13 cellular contexts compared by ENCODE assay signal in genomic region chr1:10772711-10773110, GRCh38. TPM values are rescaled to one million over a fixed set of nuclear protein-coding genes. Genes with fewer than 3 reads are reported as not detected.
DNase-seq lines count a peak whose midpoint lies in the region; ATAC-seq and TF ChIP-seq lines count a peak whose summit lies in the region.
"Had no signal": no experiment of that assay in that cellular context is flagged by ENCODE, and none has a peak within 500 bp of the region (broad histone marks: within the 10 kb centered on the region; RNA-seq: fewer than 3 reads in every experiment).

No MANE protein-coding gene starts in this region.

- no peaks in the 10 kb centered on the region for H3K36me3 Mint-ChIP-seq in chondrocyte (ENCODE audit: low read depth)
- H3K36me3 Mint-ChIP-seq: CD4-positive, CD25-positive, alpha-beta regulatory T cell had no signal

- H3K9me3 Mint-ChIP-seq in chondrocyte (ENCODE audit: low read depth): no peaks in the 10 kb centered on the region

- DNase-seq in Right ventricle myocardium inferior (ENCODE audit: missing footprints): peak; percentile 23
- DNase-seq in left ventricle myocardium inferior: no peak
- DNase-seq in chondrocyte (ENCODE audit: low spot score): peak; percentile 60
- DNase-seq in mucosa of descending colon: peak in 2 of 3 donors; percentile 25 to 39
- no peak for DNase-seq in suprapubic skin (ENCODE audit: low spot score in 2 of 2)
- no peak for DNase-seq in smooth muscle cell (lab: John Stamatoyannopoulos, UW; ENCODE audit: unreplicated experiment)
- DNase-seq in NCI-H82 (lab: John Stamatoyannopoulos, UW): no peak
- DNase-seq: ACHN; CD4-positive, CD25-positive, alpha-beta regulatory T cell; GM23248 had no signal

- no peaks in the 10 kb centered on the region for H3K27me3 ChIP-seq in left ventricle myocardium inferior (ENCODE audit: low read depth)
- peaks cover 6% of the 10 kb centered on the region for H3K27me3 ChIP-seq in suprapubic skin
- H3K27me3 ChIP-seq in smooth muscle cell (ENCODE audit: low read depth): peaks cover 3% of the 10 kb centered on the region

- H3K27me3 Mint-ChIP-seq in chondrocyte (ENCODE audit: low read depth): peaks cover 38% of the 10 kb centered on the region

- H3K79me2 ChIP-seq in smooth muscle cell (ENCODE audit: low read depth): no peaks in the 10 kb centered on the region

- no peak for ATAC-seq in Right ventricle myocardium inferior
- ATAC-seq in mucosa of descending colon: no peak
- ATAC-seq: GM12878, HCT116 had no signal

- H3F3A ChIP-seq in smooth muscle cell (ENCODE audit: low read depth): no peaks in the 10 kb centered on the region

- TF ChIP-seq EP300 in suprapubic skin (IDR thresholded peaks at IDR 0.05): no peak

- H3K4me2 ChIP-seq in smooth muscle cell: no peak overlapping the region
- H3K4me2 ChIP-seq: BLaER1 treated with 17β-estradiol and CSF1 and Interleukin-3, amounts not matched to agents 10 nM and 100 nM had no signal

- 75% methylated on average over 6 of the region's 7 CpGs for WGBS in suprapubic skin
- WGBS in smooth muscle cell (ENCODE audit: low lambda C conversion rate): 85% methylated on average over 7 of the region's 7 CpGs

- H4K20me1 ChIP-seq in smooth muscle cell (ENCODE audit: low read depth): no peaks in the 10 kb centered on the region

- no peaks in the 10 kb centered on the region for H3K9me3 ChIP-seq in left ventricle myocardium inferior (replicated peaks)
- no peaks in the 10 kb centered on the region for H3K9me3 ChIP-seq in mucosa of descending colon
- H3K9me3 ChIP-seq in suprapubic skin: no peaks in the 10 kb centered on the region
- no peaks in the 10 kb centered on the region for H3K9me3 ChIP-seq in smooth muscle cell (replicated peaks; ENCODE audit: low read depth)
- H3K9me3 ChIP-seq: BLaER1 treated with 17β-estradiol and CSF1 and Interleukin-3, amounts not matched to agents 10 nM and 100 nM had no signal

- no peak overlapping the region for H3K4me3 Mint-ChIP-seq in chondrocyte (ENCODE audit: unreplicated experiment)
- H3K4me3 Mint-ChIP-seq: CD4-positive, CD25-positive, alpha-beta regulatory T cell had no signal

- no peak overlapping the region for H2AFZ ChIP-seq in smooth muscle cell (ENCODE audit: low read depth)
- H2AFZ ChIP-seq: GM23248 had no signal

- H3K4me3 ChIP-seq in left ventricle myocardium inferior: no peak overlapping the region
- no peak overlapping the region for H3K4me3 ChIP-seq in mucosa of descending colon
- H3K4me3 ChIP-seq in suprapubic skin: no peak overlapping the region
- H3K4me3 ChIP-seq in smooth muscle cell: no peak overlapping the region
- H3K4me3 ChIP-seq: BLaER1 treated with 17β-estradiol and CSF1 and Interleukin-3, amounts not matched to agents 10 nM and 100 nM; GM12878; GM23248 had no signal

- TF ChIP-seq CTCF in left ventricle myocardium inferior (IDR thresholded peaks at IDR 0.05; ENCODE audit: borderline replicate concordance): no peak
- TF ChIP-seq CTCF in chondrocyte (IDR thresholded peaks at IDR 0.05): no peak
- TF ChIP-seq CTCF in mucosa of descending colon (IDR thresholded peaks at IDR 0.05): no peak
- no peak for TF ChIP-seq CTCF in suprapubic skin (IDR thresholded peaks at IDR 0.05)
- no peak for TF ChIP-seq CTCF in smooth muscle cell (IDR thresholded peaks at IDR 0.05; ENCODE audit: borderline replicate concordance, insufficient read depth, poor library complexity, severe bottlenecking)

- TF ChIP-seq POLR2A in suprapubic skin (IDR thresholded peaks at IDR 0.05): no peak

- intact Hi-C loops in Right ventricle myocardium inferior (cut with DNase I): no loop called here
- intact Hi-C loops in left ventricle myocardium inferior (cut with micrococcal nuclease): no loop called here
- intact Hi-C loops in mucosa of descending colon (cut with DNase I, micrococcal nuclease): no loop called here

- no peak overlapping the region for H3K9ac ChIP-seq in smooth muscle cell (ENCODE audit: low read depth)
- H3K9ac ChIP-seq: BLaER1 treated with 17β-estradiol and CSF1 and Interleukin-3, amounts not matched to agents 10 nM and 100 nM; GM23248 had no signal

- no peaks in the 10 kb centered on the region for H3K4me1 Mint-ChIP-seq in chondrocyte (ENCODE audit: low read depth)
- H3K4me1 Mint-ChIP-seq: CD4-positive, CD25-positive, alpha-beta regulatory T cell had no signal

- H3K4me1 ChIP-seq in left ventricle myocardium inferior (peaks cover 70% of the 10 kb centered on the region), mucosa of descending colon (ENCODE audit: low read depth) (peaks cover 9% of the 10 kb centered on the region), suprapubic skin (peaks cover 81% of the 10 kb centered on the region), smooth muscle cell (ENCODE audit: low read depth) (no peaks in the 10 kb centered on the region)

- H3K36me3 ChIP-seq in left ventricle myocardium inferior: no peaks in the 10 kb centered on the region
- H3K36me3 ChIP-seq in mucosa of descending colon (ENCODE audit: low read depth): no peaks in the 10 kb centered on the region
- H3K36me3 ChIP-seq in suprapubic skin: no peaks in the 10 kb centered on the region
- H3K36me3 ChIP-seq in smooth muscle cell (ENCODE audit: low read depth): no peaks in the 10 kb centered on the region
- H3K36me3 ChIP-seq: BLaER1 treated with 17β-estradiol and CSF1 and Interleukin-3, amounts not matched to agents 10 nM and 100 nM had no signal

- no peak overlapping the region for H3K27ac Mint-ChIP-seq in chondrocyte (ENCODE audit: unreplicated experiment)

- H3K27ac ChIP-seq in left ventricle myocardium inferior (replicated peaks) (no peak overlapping the region), suprapubic skin (peak overlapping the region; percentile 87), smooth muscle cell (ENCODE audit: low read depth) (no peak overlapping the region)
- H3K27ac ChIP-seq: BLaER1 treated with 17β-estradiol and CSF1 and Interleukin-3, amounts not matched to agents 10 nM and 100 nM; GM23248 had no signal

RNA-seq across cellular contexts. Expression of gene CASZ1, which starts 23.7 kb away (rescaled TPM):
- total RNA-seq in Right ventricle myocardium inferior: 58.2 TPM
- 56.3 TPM for total RNA-seq in left ventricle myocardium inferior
- 1.9 to 4.1 TPM (median 3.4 TPM) in 3 replicates for total RNA-seq in chondrocyte
- 100 to 1,000 TPM in 1 of 3 donors, 10 to 100 TPM in 2; 66.5 to 110 (median 84.5) TPM for total RNA-seq in mucosa of descending colon
- total RNA-seq in suprapubic skin: 100 to 1,000 TPM; 106 to 229 (median 160) TPM
- 1.6 and 1.9 TPM in 2 replicates for total RNA-seq in smooth muscle cell
- polyA plus RNA-seq in smooth muscle cell: 0.70 and 2.1 TPM in 2 replicates

Comparison
In these comparisons a context has a peak if more than half of its experiments do, and no peak if none do; other contexts are left out.
1. DNase-seq: peak in Right ventricle myocardium inferior (single experiment), chondrocyte (single experiment) and mucosa of descending colon (2 of 3); none in left ventricle myocardium inferior (single experiment), suprapubic skin (0 of 2), smooth muscle cell (single experiment) and NCI-H82 (single experiment).
2. RNA of gene CASZ1, which starts 23.7 kb away (total RNA-seq): 106 to 229 TPM in suprapubic skin, 66.5 to 110 TPM in mucosa of descending colon, 58.2 TPM in Right ventricle myocardium inferior (single experiment) and 56.3 TPM in left ventricle myocardium inferior (single experiment); 1.9 to 4.1 TPM in chondrocyte and 1.6 to 1.9 TPM in smooth muscle cell; every median in the first group is over 10 times any median in the second.